Comparison of ENCODE assay signal across 9 cellular contexts in the genomic region with DNA sequence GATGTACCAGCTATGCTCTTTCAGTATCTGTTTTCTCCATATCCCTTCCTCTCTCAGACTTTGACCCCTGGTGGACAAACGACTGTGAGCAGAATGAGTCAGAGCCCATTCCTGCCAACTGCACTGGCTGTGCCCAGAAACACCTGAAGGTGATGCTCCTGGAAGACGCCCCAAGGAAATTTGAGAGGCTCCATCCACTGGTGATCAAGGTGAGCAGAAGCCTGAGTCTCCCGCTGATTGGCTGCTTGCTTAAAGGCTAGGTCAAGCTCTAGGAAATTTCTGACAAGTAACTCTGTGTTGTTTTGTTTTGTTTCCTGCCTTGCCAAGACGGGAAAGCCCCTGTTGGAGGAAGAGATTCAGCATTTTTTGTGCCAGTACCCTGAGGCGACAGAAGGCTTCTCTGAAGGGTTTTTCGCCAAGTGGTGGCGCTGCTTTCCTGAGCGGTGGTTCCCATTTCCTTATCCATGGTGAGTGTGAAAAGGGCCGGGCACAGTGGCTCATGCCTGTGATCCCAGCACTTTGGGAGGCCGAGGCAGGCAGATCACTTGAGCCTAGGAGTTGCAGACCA. TPM values are rescaled to one million over a fixed set of nuclear protein-coding genes. Genes with fewer than 3 reads are reported as not detected.
A peak's percentile ranks its signal among the peaks of the same experiment; 100 is the strongest.
DNase-seq lines count a peak whose midpoint lies in the region; FAIRE-seq and TF ChIP-seq lines count a peak whose summit lies in the region.
"Had no signal": no experiment of that assay in that cellular context is flagged by ENCODE, and none has a peak within 500 bp of the region (broad histone marks: within the 10 kb centered on the region; RNA-seq: fewer than 3 reads in every experiment).

No MANE protein-coding gene starts in this region.

- no peak overlapping the region for H3K4me2 ChIP-seq in OCI-LY3 (ENCODE audit: low read length)
- no peak overlapping the region for H3K4me2 ChIP-seq in mammary epithelial cell (ENCODE audit: insufficient read depth, low read depth, low read length)

- H3K27me3 ChIP-seq in OCI-LY3 (ENCODE audit: low read depth, low read length), result no peaks in the 10 kb centered on the region
- H3K27me3 ChIP-seq in mammary epithelial cell (ENCODE audit: insufficient read depth, low read length), result no peaks in the 10 kb centered on the region
- H3K27me3 ChIP-seq in HAP-1 (ENCODE audit: low read depth), result no peaks in the 10 kb centered on the region
- H3K27me3 ChIP-seq in spleen (replicated peaks in 1 of 7), result no peaks in the 10 kb centered on the region
- H3K27me3 ChIP-seq: heart right ventricle had no signal

- H2AFZ ChIP-seq in OCI-LY3 (ENCODE audit: low read depth, low read length) (no peak overlapping the region), mammary epithelial cell (ENCODE audit: low read depth, low read length) (no peak overlapping the region)

- H3K79me2 ChIP-seq in OCI-LY3 (ENCODE audit: low read length) (no peaks in the 10 kb centered on the region), mammary epithelial cell (ENCODE audit: insufficient read depth, low read length) (no peaks in the 10 kb centered on the region)

- WGBS in mammary epithelial cell (ENCODE audit: low coverage, missing lambda C conversion rate), result 76% methylated on average over 10 of the region's 10 CpGs
- 53 to 75% (median 69%) methylated on average over 10 of the region's 10 CpGs for WGBS in spleen, 5 donors

- intact Hi-C loops in mammary epithelial cell (cut with micrococcal nuclease), result loop anchor here (1.0 kb wide), 1 partner anchor 148 kb away; no protein-coding TSS in a partner anchor
- intact Hi-C loops in spleen (cut with DNase I; ENCODE audit: low total_unique reads), result no loop called here

- no peak for TF ChIP-seq POLR2A in spleen (IDR thresholded peaks at IDR 0.05)

- no peak for DNase-seq in D721Med (ENCODE audit: insufficient read length, low spot score)
- peak; percentile 85 for DNase-seq in mammary epithelial cell
- DNase-seq in mucosa of gallbladder (ENCODE audit: low spot score), result peak; percentile 92
- no peak for DNase-seq in SHP77 treated with DMSO at 0.1 percent for 48 hours (lab: John Stamatoyannopoulos, UW)
- DNase-seq in HAP-1 (ENCODE audit: low spot score in 2 of 2), result no peak
- no peak for DNase-seq in spleen
- DNase-seq in SKM-1 (lab: John Stamatoyannopoulos, UW; ENCODE audit: unreplicated experiment), result no peak
- DNase-seq: heart right ventricle had no signal

- FAIRE-seq in D721Med (lab: Jason Lieb, UNC), result no peak

- H4K20me1 ChIP-seq in OCI-LY3 (ENCODE audit: insufficient read depth, low read length) (no peaks in the 10 kb centered on the region), mammary epithelial cell (ENCODE audit: insufficient read depth, low read length) (peaks cover 7% of the 10 kb centered on the region)

- H3K27ac ChIP-seq in OCI-LY3 (ENCODE audit: low read length) (no peak overlapping the region), mammary epithelial cell (ENCODE audit: insufficient read depth, low read depth, low read length) (no peak overlapping the region), spleen (peak overlapping the region in 3 of 8 donors; percentile 1 to 24 (median 14))

- peak; percentile 2 for TF ChIP-seq CTCF in D721Med (IDR thresholded peaks at IDR 0.05; ENCODE audit: insufficient read depth, missing control alignments)
- TF ChIP-seq CTCF in OCI-LY3 (IDR thresholded peaks at IDR 0.05; ENCODE audit: low read depth, low read length), result peak; percentile 18; the same call in 1 of the 2 replicates
- peak; percentile 29 to 41 for TF ChIP-seq CTCF in mammary epithelial cell (conservative IDR thresholded peaks at IDR 0.05 in 1 of 2, IDR thresholded peaks at IDR 0.05 in 1 of 2; ENCODE audit: extremely low read depth in 1 of 2, insufficient read depth in 1 of 2, low read depth in 1 of 2, low read length in 2 of 2)
- peak in 4 of 11 experiments; percentile 3 to 12 (median 9) for TF ChIP-seq CTCF in spleen (IDR thresholded peaks at IDR 0.05 in 8 of 11, conservative IDR thresholded peaks at IDR 0.05 in 3 of 11)

- in situ Hi-C loops in mammary epithelial cell (cut with MboI; ENCODE audit: low sequenced_read_pairs in 2 of 2), result no loop called here
- in situ Hi-C loops in HAP-1 (cut with MboI; ENCODE audit: low sequenced_read_pairs), result no loop called here

- no TSS peak for BruUV-seq in mammary epithelial cell (replicated peaks; lab: Mats Ljungman, UMichigan)

- H3K4me3 ChIP-seq in OCI-LY3 (ENCODE audit: low read length) (no peak overlapping the region), mammary epithelial cell (replicated peaks in 1 of 3; ENCODE audit: insufficient read depth in 1 of 3, low read depth in 2 of 3, low read length in 3 of 3) (no peak overlapping the region), HAP-1 (no peak overlapping the region), spleen (no peak overlapping the region)
- H3K4me3 ChIP-seq: heart right ventricle had no signal

- H3K4me1 ChIP-seq in OCI-LY3 (ENCODE audit: low read length), result no peaks in the 10 kb centered on the region
- peaks cover 28% of the 10 kb centered on the region for H3K4me1 ChIP-seq in mammary epithelial cell (ENCODE audit: insufficient read depth, low read length)
- no peaks in the 10 kb centered on the region for H3K4me1 ChIP-seq in HAP-1
- H3K4me1 ChIP-seq in spleen, result peaks cover 4 to 44% (median 25%) of the 10 kb centered on the region in 6 donors

- CTCF ChIA-PET in mammary epithelial cell (lab: Charles Lee; ENCODE audit: low non-redundant PET), result interaction anchor here (0.6 to 0.7 kb wide), 3 partner anchors 10 to 17 kb away, joined by 3 to 8 read pairs (median 7); no protein-coding TSS in a partner anchor

- no peak overlapping the region for H3K9ac ChIP-seq in OCI-LY3 (ENCODE audit: low read length)
- H3K9ac ChIP-seq in mammary epithelial cell (ENCODE audit: insufficient read depth, low read length), result no peak overlapping the region

- H3K36me3 ChIP-seq in OCI-LY3 (replicated peaks; ENCODE audit: low read depth, low read length), result peaks cover 5% of the 10 kb centered on the region
- peaks cover 2% of the 10 kb centered on the region for H3K36me3 ChIP-seq in mammary epithelial cell (ENCODE audit: insufficient read depth, low read length)
- peaks cover 15% of the 10 kb centered on the region for H3K36me3 ChIP-seq in HAP-1 (replicated peaks)
- peaks cover 0 to 93% (median 58%) of the 10 kb centered on the region in 6 donors for H3K36me3 ChIP-seq in spleen

- no peaks in the 10 kb centered on the region for H3K9me3 ChIP-seq in OCI-LY3 (ENCODE audit: insufficient read depth, low read length)
- H3K9me3 ChIP-seq in mammary epithelial cell (replicated peaks; ENCODE audit: insufficient read depth, low read length), result no peaks in the 10 kb centered on the region
- no peaks in the 10 kb centered on the region for H3K9me3 ChIP-seq in HAP-1
- no peaks in the 10 kb centered on the region for H3K9me3 ChIP-seq in spleen
- H3K9me3 ChIP-seq: heart right ventricle had no signal

- dilution Hi-C loops in mammary epithelial cell (cut with HindIII; ENCODE audit: low sequenced_read_pairs), result no loop called here

RNA-seq across cellular contexts. Expression of a gene that starts 28.6 kb away (rescaled TPM):
- 10 to 100 TPM; 34.3 to 42.2 TPM for total RNA-seq in mammary epithelial cell
- 20.7 TPM for polyA plus RNA-seq in mammary epithelial cell
- 23.8 TPM for polyA minus RNA-seq in mammary epithelial cell
- 69.9 TPM for total RNA-seq in mucosa of gallbladder
- 10 to 100 TPM; 31.5 to 49.8 (median 37.9) TPM for total RNA-seq in spleen
- 10 to 100 TPM in 1 of 3 donors, 1 to 10 TPM in 2; 5.7 to 13.9 (median 6.6) TPM for polyA plus RNA-seq in spleen

RNA-seq across cellular contexts. Expression of a gene that starts 39.7 kb away (rescaled TPM):
- total RNA-seq in mammary epithelial cell, result 10 to 100 TPM; 24.0 to 33.5 TPM
- polyA plus RNA-seq in mammary epithelial cell, result 32.5 TPM
- 24.9 TPM for polyA minus RNA-seq in mammary epithelial cell
- 16.0 TPM for total RNA-seq in mucosa of gallbladder
- 10 to 100 TPM in 6 of 7 donors, 1 to 10 TPM in 1; 8.7 to 16.4 (median 13.3) TPM for total RNA-seq in spleen
- 10 to 100 TPM; 10.2 to 26.4 (median 17.0) TPM for polyA plus RNA-seq in spleen

RNA-seq across cellular contexts. Expression of a gene that starts 40.2 kb away (rescaled TPM):
- total RNA-seq in mammary epithelial cell, result not detected
- polyA plus RNA-seq in mammary epithelial cell, result not detected
- not detected for polyA minus RNA-seq in mammary epithelial cell
- 16.2 TPM for total RNA-seq in mucosa of gallbladder
- 1 to 10 TPM in 5 of 7 donors, under 1 TPM in 1, not detected in 1; 0.94 to 2.1 (median 1.6) TPM for total RNA-seq in spleen
- polyA plus RNA-seq in spleen, result 1 to 10 TPM; 1.6 to 7.3 (median 2.0) TPM

Comparison
In these comparisons a context has a peak if more than half of its experiments do, and no peak if none do; other contexts are left out.
1. DNase-seq: peak in mammary epithelial cell (single experiment) and mucosa of gallbladder (single experiment); none in D721Med (single experiment), SHP77 treated with DMSO at 0.1 percent for 48 hours (single experiment), HAP-1 (0 of 2), spleen (single experiment) and SKM-1 (single experiment).